9 cellular contexts compared by ENCODE assay signal in the genomic region with DNA sequence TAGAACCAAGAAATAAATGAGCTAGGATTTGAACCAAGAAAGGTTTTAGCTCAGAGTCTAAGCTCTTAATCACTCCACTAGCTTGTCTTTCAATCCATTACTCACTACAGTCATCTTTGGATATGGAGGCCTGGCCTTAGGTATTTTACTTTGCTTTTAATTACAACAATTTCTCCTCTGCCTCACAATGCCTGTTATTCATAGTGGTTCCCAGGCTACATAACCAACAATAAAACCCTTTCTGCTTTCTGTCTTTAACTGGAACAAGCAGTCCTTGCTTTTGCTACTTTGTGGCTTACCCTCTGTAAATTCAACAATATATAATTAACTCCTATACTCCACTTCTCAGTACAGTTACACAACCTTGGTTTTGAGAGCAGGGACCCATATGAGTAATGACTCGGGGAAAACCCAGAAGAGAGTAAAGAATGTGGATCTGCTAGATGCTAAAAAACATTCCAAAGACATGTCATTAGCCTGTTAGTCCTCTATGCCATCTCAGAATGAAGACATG.
DNase-seq lines count a peak whose midpoint lies in the region; ATAC-seq and FAIRE-seq lines count a peak whose summit lies in the region.
"Had no signal": no experiment of that assay in that cellular context is flagged by ENCODE, and none has a peak within 500 bp of the region (broad histone marks: within the 10 kb centered on the region; RNA-seq: fewer than 3 reads in every experiment).

No MANE protein-coding gene starts in this region.

- no peaks in the 10 kb centered on the region for H3K9me3 ChIP-seq in mesodermal cell (ENCODE audit: control insufficient read depth, low read length)

- no peaks in the 10 kb centered on the region for H3K27me3 Mint-ChIP-seq in activated CD4-positive, alpha-beta T cell treated with anti-CD3 and anti-CD28 coated beads for 36 hours
- H3K27me3 Mint-ChIP-seq in activated T-helper 2 cell treated with anti-CD3 and anti-CD28 coated beads, Interferon-gamma antibody, Interleukin-2, Interleukin-4, amounts not matched to agents 10 μg/mL and 5 μg/mL and 100 μg/mL, durations not matched to agents 14 hours and 24 hours and 36 hours (ENCODE audit: low read depth) = peaks cover 16% of the 10 kb centered on the region

- H3K4me3 ChIP-seq in mesodermal cell (ENCODE audit: extremely low read depth, insufficient read depth, low read length, poor library complexity, severe bottlenecking) = no peak overlapping the region

- H3K36me3 ChIP-seq in mesodermal cell (ENCODE audit: control insufficient read depth, insufficient read depth, low read length) = peaks cover 11% of the 10 kb centered on the region

- CTCF ChIA-PET in activated CD4-positive, alpha-beta T cell treated with anti-CD3 and anti-CD28 coated beads for 36 hours (lab: Charles Lee) = interaction anchor here (0.6 to 1.5 kb wide), 6 partner anchors 38 to 316 kb away, joined by 3 to 4 read pairs (median 3); no protein-coding TSS in a partner anchor

- DNase-seq in activated CD4-positive, alpha-beta T cell treated with anti-CD3 and anti-CD28 coated beads for 36 hours = no peak
- DNase-seq in activated CD4-positive, alpha-beta T cell treated with anti-CD3 and anti-CD28 coated beads, Interleukin-2, amount 50 U/mL, for 48 hours = no peak
- DNase-seq in activated T-helper 2 cell treated with anti-CD3 and anti-CD28 coated beads, Interferon-gamma antibody, Interleukin-2, Interleukin-4, amounts not matched to agents 10 μg/mL and 5 μg/mL and 100 μg/mL, durations not matched to agents 14 hours and 24 hours and 36 hours (ENCODE audit: low spot score) = no peak
- DNase-seq in frontal cortex (ENCODE audit: low spot score in 2 of 2) (no peak), C1 segment of cervical spinal cord (lab: John Stamatoyannopoulos, UW) (no peak), DMS79 (lab: John Stamatoyannopoulos, UW) (no peak)

- POLR2A ChIA-PET in activated CD4-positive, alpha-beta T cell treated with anti-CD3 and anti-CD28 coated beads for 36 hours (lab: Charles Lee) = interaction anchor here (0.5 to 1.0 kb wide), 2 partner anchors 22 to 146 kb away, joined by 3 read pairs; no protein-coding TSS in a partner anchor

- no peak overlapping the region for H3K27ac Mint-ChIP-seq in activated CD4-positive, alpha-beta T cell treated with anti-CD3 and anti-CD28 coated beads for 36 hours
- peak overlapping the region; percentile 47 for H3K27ac Mint-ChIP-seq in activated T-helper 2 cell treated with anti-CD3 and anti-CD28 coated beads, Interferon-gamma antibody, Interleukin-2, Interleukin-4, amounts not matched to agents 10 μg/mL and 5 μg/mL and 100 μg/mL, durations not matched to agents 14 hours and 24 hours and 36 hours

- no peaks in the 10 kb centered on the region for H3K9me3 Mint-ChIP-seq in activated CD4-positive, alpha-beta T cell treated with anti-CD3 and anti-CD28 coated beads for 36 hours (ENCODE audit: low read depth)
- no peaks in the 10 kb centered on the region for H3K9me3 Mint-ChIP-seq in activated T-helper 2 cell treated with anti-CD3 and anti-CD28 coated beads, Interferon-gamma antibody, Interleukin-2, Interleukin-4, amounts not matched to agents 10 μg/mL and 5 μg/mL and 100 μg/mL, durations not matched to agents 14 hours and 24 hours and 36 hours

- WGBS in mesodermal cell (ENCODE audit: insufficient coverage in 2 of 2), 2 experiments = 80% methylated on average over 1 of the region's 1 CpG; no CpG with 5 or more reads in 1 of the 2 experiments

- peak overlapping the region; percentile 91 for H3K27ac ChIP-seq in mesodermal cell (ENCODE audit: low read depth, low read length, severe bottlenecking)
- H3K27ac ChIP-seq: C4-2B had no signal

- no peak overlapping the region for H3K4me3 Mint-ChIP-seq in activated CD4-positive, alpha-beta T cell treated with anti-CD3 and anti-CD28 coated beads for 36 hours
- no peak overlapping the region for H3K4me3 Mint-ChIP-seq in activated T-helper 2 cell treated with anti-CD3 and anti-CD28 coated beads, Interferon-gamma antibody, Interleukin-2, Interleukin-4, amounts not matched to agents 10 μg/mL and 5 μg/mL and 100 μg/mL, durations not matched to agents 14 hours and 24 hours and 36 hours (ENCODE audit: low read depth)

- H3K36me3 Mint-ChIP-seq in activated CD4-positive, alpha-beta T cell treated with anti-CD3 and anti-CD28 coated beads for 36 hours (ENCODE audit: low read depth) = no peaks in the 10 kb centered on the region
- no peaks in the 10 kb centered on the region for H3K36me3 Mint-ChIP-seq in activated T-helper 2 cell treated with anti-CD3 and anti-CD28 coated beads, Interferon-gamma antibody, Interleukin-2, Interleukin-4, amounts not matched to agents 10 μg/mL and 5 μg/mL and 100 μg/mL, durations not matched to agents 14 hours and 24 hours and 36 hours (ENCODE audit: low read depth)

- intact Hi-C loops in activated CD4-positive, alpha-beta T cell treated with anti-CD3 and anti-CD28 coated beads for 36 hours (cut with DNase I, micrococcal nuclease) = loop anchor here (1.0 to 5.0 kb wide), 5 partner anchors 11 to 270 kb away; partner anchors contain the start of genes HERC3 (in 1 of the 2) and PYURF (in 1 of the 2)
- intact Hi-C loops in activated T-helper 2 cell treated with anti-CD3 and anti-CD28 coated beads, Interferon-gamma antibody, Interleukin-2, Interleukin-4, amounts not matched to agents 10 μg/mL and 5 μg/mL and 100 μg/mL, durations not matched to agents 14 hours and 24 hours and 36 hours (cut with micrococcal nuclease) = loop anchor here (1.0 to 5.0 kb wide), 3 partner anchors 11 to 255 kb away; no protein-coding TSS in a partner anchor

- peaks cover 18% of the 10 kb centered on the region for H3K4me1 Mint-ChIP-seq in activated CD4-positive, alpha-beta T cell treated with anti-CD3 and anti-CD28 coated beads for 36 hours
- peaks cover 7% of the 10 kb centered on the region for H3K4me1 Mint-ChIP-seq in activated T-helper 2 cell treated with anti-CD3 and anti-CD28 coated beads, Interferon-gamma antibody, Interleukin-2, Interleukin-4, amounts not matched to agents 10 μg/mL and 5 μg/mL and 100 μg/mL, durations not matched to agents 14 hours and 24 hours and 36 hours (ENCODE audit: low read depth)

- no peak for FAIRE-seq in frontal cortex (lab: Jason Lieb, UNC)

- peaks cover 11% of the 10 kb centered on the region for H3K4me1 ChIP-seq in mesodermal cell (ENCODE audit: control insufficient read depth, insufficient read depth, low read length, poor library complexity, severe bottlenecking)

- peak; percentile 88 for ATAC-seq in activated CD4-positive, alpha-beta T cell treated with anti-CD3 and anti-CD28 coated beads for 36 hours
- peak; percentile 92 for ATAC-seq in HG03045 (IDR thresholded peaks at IDR 0.05; ENCODE audit: unreplicated experiment)
